Comparison of ENCODE assay signal across 18 cellular contexts in genomic region chr3:153348457-153349137, GRCh38.
DNase-seq lines count a peak whose midpoint lies in the region; TF ChIP-seq lines count a peak whose summit lies in the region.
"Had no signal": no experiment of that assay in that cellular context is flagged by ENCODE, and none has a peak within 500 bp of the region (broad histone marks: within the 10 kb centered on the region; RNA-seq: fewer than 3 reads in every experiment).

No MANE protein-coding gene starts in this region.

- H3K4me3 Mint-ChIP-seq in H9, result 0 out of 5 replicates have a peak overlapping the region, but pooled peaks of 1 of the 2 experiments have one; percentile 15
- H3K4me3 Mint-ChIP-seq: activated CD4-positive, alpha-beta T cell treated with anti-CD3 and anti-CD28 coated beads, Interleukin-2, amount 10 ng/mL, durations not matched to agents 7 days and 5 days; activated naive CD8-positive, alpha-beta T cell treated with anti-CD3 and anti-CD28 coated beads for 36 hours; activated T-cell treated with anti-CD3 and anti-CD28 coated beads, Interleukin-2, amount 50 U/mL, for 24 hours; memory B cell had no signal

- TF ChIP-seq CTCF in H9 (conservative IDR thresholded peaks at IDR 0.05) (no peak), fibroblast of mammary gland (conservative IDR thresholded peaks at IDR 0.05; ENCODE audit: control insufficient read depth, insufficient read depth, low read depth, low read length) (no peak), smooth muscle cell (IDR thresholded peaks at IDR 0.05; ENCODE audit: borderline replicate concordance, insufficient read depth, poor library complexity, severe bottlenecking) (no peak)

- no peak overlapping the region for H3K4me3 ChIP-seq in NT2/D1 (ENCODE audit: insufficient read length, low read depth)
- no peak overlapping the region for H3K4me3 ChIP-seq in fibroblast of mammary gland (ENCODE audit: control insufficient read depth, low read depth, low read length)
- H3K4me3 ChIP-seq in smooth muscle cell, result no peak overlapping the region
- H3K4me3 ChIP-seq: cardiac muscle cell, K562 had no signal

- H3K79me1 ChIP-seq in H9 (ENCODE audit: insufficient read depth, low read depth, low read length, poor library complexity, severe bottlenecking), result no peaks in the 10 kb centered on the region

- H3K36me3 ChIP-seq in NT2/D1 (ENCODE audit: insufficient read depth, insufficient read length, low read length), result no peaks in the 10 kb centered on the region
- H3K36me3 ChIP-seq in smooth muscle cell (ENCODE audit: low read depth), result no peaks in the 10 kb centered on the region
- H3K36me3 ChIP-seq: cardiac muscle cell had no signal

- no peak overlapping the region for H3K4ac ChIP-seq in H9 (ENCODE audit: low read depth, low read length)

- DNase-seq in H9 (peak; percentile 30), NT2/D1 (ENCODE audit: low read depth, low spot score) (peak; percentile 81), fibroblast of mammary gland (ENCODE audit: low read depth) (peak; percentile 12), smooth muscle cell (lab: John Stamatoyannopoulos, UW; ENCODE audit: unreplicated experiment) (no peak), dermis blood vessel endothelial cell (no peak)
- no peak for DNase-seq in stimulated activated CD4-positive, alpha-beta T cell treated with anti-CD3 and anti-CD28 coated beads, Interleukin-4, amount 100 ng/mL, for 24 hours
- no peak for DNase-seq in activated CD4-positive, alpha-beta T cell treated with anti-CD3 and anti-CD28 coated beads for 4 hours
- DNase-seq: activated CD4-positive, alpha-beta T cell treated with anti-CD3 and anti-CD28 coated beads, Interleukin-2, amount 10 ng/mL, durations not matched to agents 7 days and 5 days; activated naive CD8-positive, alpha-beta T cell treated with anti-CD3 and anti-CD28 coated beads for 36 hours; activated T-cell treated with anti-CD3 and anti-CD28 coated beads, Interleukin-2, amount 50 U/mL, for 24 hours; C1 segment of cervical spinal cord; effector memory CD4-positive, alpha-beta T cell; NK-92 treated with Interleukin-12 subunit alpha and Interleukin-12 subunit beta, amount 100 ng/mL, for 24 hours; stimulated activated CD4-positive, alpha-beta T cell treated with anti-CD3 and anti-CD28 coated beads, Interleukin-15, amount 100 ng/mL, for 24 hours; substantia nigra had no signal

- H2AK5ac ChIP-seq in H9 (ENCODE audit: insufficient read length, low read length), result no peak overlapping the region

- H4K20me1 ChIP-seq in H9 (ENCODE audit: control insufficient read depth, insufficient read depth, insufficient read length) (no peaks in the 10 kb centered on the region), smooth muscle cell (ENCODE audit: low read depth) (no peaks in the 10 kb centered on the region)

- no peak overlapping the region for H2BK120ac ChIP-seq in H9 (ENCODE audit: low read depth, low read length, poor library complexity, severe bottlenecking)

- H3K9ac ChIP-seq in H9 (ENCODE audit: extremely low read depth, insufficient read length, low read length) (no peak overlapping the region), NT2/D1 (ENCODE audit: insufficient read length, low read depth) (no peak overlapping the region), smooth muscle cell (ENCODE audit: low read depth) (no peak overlapping the region)

- H2BK15ac ChIP-seq in H9 (ENCODE audit: low read depth, low read length), result no peak overlapping the region

- no peaks in the 10 kb centered on the region for H3K79me2 ChIP-seq in H9 (ENCODE audit: insufficient read depth, low read length)
- no peaks in the 10 kb centered on the region for H3K79me2 ChIP-seq in smooth muscle cell (ENCODE audit: low read depth)

- H3K56ac ChIP-seq in H9 (ENCODE audit: insufficient read length, low read depth, low read length), result no peak overlapping the region

- no peaks in the 10 kb centered on the region for H3K23me2 ChIP-seq in H9 (ENCODE audit: insufficient read length, low read depth, low read length, poor library complexity, severe bottlenecking)

- H3K27ac ChIP-seq in H9 (ENCODE audit: insufficient read length, low read depth, low read length) (no peak overlapping the region), smooth muscle cell (ENCODE audit: low read depth) (peak overlapping the region; percentile 83)
- H3K27ac ChIP-seq: cardiac muscle cell had no signal

- H4K8ac ChIP-seq in H9 (replicated peaks; ENCODE audit: insufficient read length, low read depth, low read length), result no peak overlapping the region

- H3K18ac ChIP-seq in H9 (ENCODE audit: insufficient read length, low read depth, low read length), result no peak overlapping the region

- H4K91ac ChIP-seq in H9 (ENCODE audit: insufficient read length, low read depth, low read length), result no peak overlapping the region

- 91% methylated on average over 1 of the region's 2 CpGs for WGBS in H9 (ENCODE audit: extremely low coverage, insufficient read length, low lambda C conversion rate)
- 23% methylated on average over 2 of the region's 2 CpGs for WGBS in smooth muscle cell (ENCODE audit: low lambda C conversion rate)

- no peak overlapping the region for H3K27ac Mint-ChIP-seq in H9
- H3K27ac Mint-ChIP-seq: activated CD4-positive, alpha-beta T cell treated with anti-CD3 and anti-CD28 coated beads, Interleukin-2, amount 10 ng/mL, durations not matched to agents 7 days and 5 days; activated naive CD8-positive, alpha-beta T cell treated with anti-CD3 and anti-CD28 coated beads for 36 hours; activated T-cell treated with anti-CD3 and anti-CD28 coated beads, Interleukin-2, amount 50 U/mL, for 24 hours; memory B cell had no signal

- H2BK20ac ChIP-seq in H9 (ENCODE audit: low read depth, low read length, poor library complexity, severe bottlenecking), result no peak overlapping the region

- peaks cover 24 to 38% of the 10 kb centered on the region in 2 experiments for H3K4me1 Mint-ChIP-seq in H9
- H3K4me1 Mint-ChIP-seq: activated CD4-positive, alpha-beta T cell treated with anti-CD3 and anti-CD28 coated beads, Interleukin-2, amount 10 ng/mL, durations not matched to agents 7 days and 5 days had no signal

- H3T11ph ChIP-seq in H9 (ENCODE audit: low read length), result no peak overlapping the region

- H2AFZ ChIP-seq in H9 (ENCODE audit: low read length), result no peak overlapping the region
- H2AFZ ChIP-seq in smooth muscle cell (ENCODE audit: low read depth), result peak overlapping the region; percentile 16

- peaks cover 26 to 31% of the 10 kb centered on the region in 2 experiments for H3K9me3 Mint-ChIP-seq in H9
- H3K9me3 Mint-ChIP-seq: activated T-cell treated with anti-CD3 and anti-CD28 coated beads, Interleukin-2, amount 50 U/mL, for 24 hours; memory B cell had no signal

- H3K4me2 ChIP-seq in H9 (ENCODE audit: insufficient read depth, insufficient read length, low read length), result peak overlapping the region; percentile 6
- no peak overlapping the region for H3K4me2 ChIP-seq in smooth muscle cell

- H3K4me1 ChIP-seq in H9 (ENCODE audit: insufficient read depth, low read length) (peaks cover 6% of the 10 kb centered on the region), NT2/D1 (ENCODE audit: insufficient read depth, insufficient read length) (no peaks in the 10 kb centered on the region), smooth muscle cell (ENCODE audit: low read depth) (peaks cover 5% of the 10 kb centered on the region)

- no peak overlapping the region for H3K14ac ChIP-seq in H9 (ENCODE audit: insufficient read depth, low read length)

- H3K27me3 Mint-ChIP-seq in H9 (ENCODE audit: low read depth), result peaks cover 79% of the 10 kb centered on the region
- H3K27me3 Mint-ChIP-seq: activated CD4-positive, alpha-beta T cell treated with anti-CD3 and anti-CD28 coated beads, Interleukin-2, amount 10 ng/mL, durations not matched to agents 7 days and 5 days; activated naive CD8-positive, alpha-beta T cell treated with anti-CD3 and anti-CD28 coated beads for 36 hours; activated T-cell treated with anti-CD3 and anti-CD28 coated beads, Interleukin-2, amount 50 U/mL, for 24 hours had no signal

- H3K23ac ChIP-seq in H9 (ENCODE audit: insufficient read length, low read depth, low read length), result no peak overlapping the region

- H3K9me3 ChIP-seq in H9 (ENCODE audit: control insufficient read depth, low read depth, low read length) (no peaks in the 10 kb centered on the region), NT2/D1 (ENCODE audit: insufficient read depth, low read length) (peaks cover 65% of the 10 kb centered on the region), smooth muscle cell (replicated peaks; ENCODE audit: low read depth) (no peaks in the 10 kb centered on the region)

- H3K36me3 Mint-ChIP-seq in H9 (ENCODE audit: insufficient read depth in 1 of 3, low read depth in 3 of 3), result peaks cover 4 to 25% (median 11%) of the 10 kb centered on the region in 3 experiments; a peak in 5 of 7 replicates

- H2BK12ac ChIP-seq in H9 (ENCODE audit: insufficient read length, low read depth, low read length), result no peak overlapping the region

- H3K27me3 ChIP-seq in H9 (ENCODE audit: insufficient read depth, low read length) (no peaks in the 10 kb centered on the region; the same call in 1 of the 2 replicates), NT2/D1 (ENCODE audit: insufficient read depth, insufficient read length) (no peaks in the 10 kb centered on the region), smooth muscle cell (ENCODE audit: low read depth) (no peaks in the 10 kb centered on the region)
- H3K27me3 ChIP-seq: cardiac muscle cell had no signal

- no peak overlapping the region for H4K5ac ChIP-seq in H9 (ENCODE audit: insufficient read length, low read depth, low read length)

- H2BK5ac ChIP-seq in H9 (ENCODE audit: insufficient read length, low read length), result no peak overlapping the region

- H3F3A ChIP-seq in smooth muscle cell (ENCODE audit: low read depth), result peaks cover 9% of the 10 kb centered on the region

Comparison
In these comparisons a context has a peak if more than half of its experiments do, and no peak if none do; other contexts are left out.
1. DNase-seq: peak in H9 (single experiment), NT2/D1 (single experiment) and fibroblast of mammary gland (single experiment); none in smooth muscle cell (single experiment), stimulated activated CD4-positive, alpha-beta T cell treated with anti-CD3 and anti-CD28 coated beads, Interleukin-4, amount 100 ng/mL, for 24 hours (single experiment), dermis blood vessel endothelial cell (single experiment) and activated CD4-positive, alpha-beta T cell treated with anti-CD3 and anti-CD28 coated beads for 4 hours (0 of 2).